In the genomic region with DNA sequence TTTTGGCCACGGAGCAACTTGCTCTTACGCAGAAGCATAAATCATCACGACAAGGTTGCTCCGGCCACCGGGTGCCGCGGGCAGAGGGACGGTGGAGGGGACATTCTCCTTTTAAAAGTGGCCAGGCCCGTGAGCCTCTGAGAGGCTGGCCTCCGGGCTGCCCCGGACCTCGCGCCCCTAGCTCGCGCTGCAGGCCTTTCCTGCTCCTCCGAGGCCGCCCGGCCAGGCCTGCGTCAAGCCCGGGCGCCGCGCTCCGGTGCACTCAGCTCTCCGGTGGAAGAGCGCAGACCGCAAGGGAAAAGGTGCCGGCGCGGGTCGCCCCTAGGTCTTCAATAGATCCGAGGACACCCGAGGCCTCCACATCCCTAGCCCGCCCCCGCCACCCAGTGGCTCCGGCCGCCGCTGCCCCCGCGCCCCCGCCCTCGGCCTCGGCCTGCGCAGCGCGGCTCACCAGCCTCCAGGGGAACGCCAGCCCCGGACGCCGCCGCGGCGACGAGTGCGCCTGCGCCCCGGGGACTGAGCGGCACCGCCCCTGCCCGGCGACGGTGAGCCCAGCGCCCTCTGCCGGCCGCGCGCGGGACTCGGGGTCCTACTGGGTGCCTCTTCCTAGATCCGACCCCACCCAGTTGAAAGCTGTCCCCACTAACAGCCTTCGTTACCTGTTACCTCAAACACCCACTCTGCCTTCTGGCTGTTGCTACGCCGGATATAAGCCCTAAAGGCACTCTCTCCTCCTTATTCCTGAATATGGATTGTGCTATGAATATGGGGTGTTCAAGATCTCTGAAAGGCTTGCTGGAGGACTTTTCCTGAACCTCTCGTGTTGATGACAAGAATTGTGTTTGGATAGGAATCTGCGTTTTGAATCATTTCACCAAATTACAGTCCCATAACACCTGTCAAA, we compare ENCODE assay signal across 1 cellular context.
A peak's percentile ranks its signal among the peaks of the same experiment; 100 is the strongest.
TF ChIP-seq lines count a peak whose summit lies in the region.

A gene (minus strand): TSS at position 500 of the 904 bp plus-strand sequence. CDS start 10,671 bp downstream, outside the sequence.

TF ChIP-seq in K562, 482 proteins besides CTCF, POLR2A, EP300 and RAD21 (continued from another document and continues in another):
- TF ChIP-seq TAF9B (IDR thresholded peaks at IDR 0.05; ENCODE audit: partially characterized antibody) (no peak), ZNF354B (CRISPR knock-in tag; IDR thresholded peaks at IDR 0.05) (no peak), PYGO2 (tag; IDR thresholded peaks at IDR 0.05) (no peak), SRSF3 (IDR thresholded peaks at IDR 0.05; ENCODE audit: insufficient read depth, low read length) (no peak), LARP7 (IDR thresholded peaks at IDR 0.05) (no peak), ZNF77 (CRISPR knock-in tag; IDR thresholded peaks at IDR 0.05) (no peak), CBX2 (IDR thresholded peaks at IDR 0.05; ENCODE audit: insufficient read depth, low read length, poor library complexity, severe bottlenecking) (no peak), HEY1 (CRISPR knock-in tag; IDR thresholded peaks at IDR 0.05; ENCODE audit: borderline replicate concordance) (no peak), ZNF644 (tag; IDR thresholded peaks at IDR 0.05; ENCODE audit: low read depth) (no peak), ADNP (tag; IDR thresholded peaks at IDR 0.05) (0 out of 2 replicates have a peak, but pooled peaks have one; percentile 45), ZNF431 (CRISPR knock-in tag; IDR thresholded peaks at IDR 0.05) (no peak), ZNF785 (CRISPR knock-in tag; IDR thresholded peaks at IDR 0.05) (no peak), ZNF696 (CRISPR knock-in tag; conservative IDR thresholded peaks at IDR 0.05) (no peak), ARNT (IDR thresholded peaks at IDR 0.05) (no peak), YBX1 (IDR thresholded peaks at IDR 0.05) (no peak), ZNF121 (CRISPR knock-in tag; conservative IDR thresholded peaks at IDR 0.05) (no peak), ZNF324 (CRISPR knock-in tag; IDR thresholded peaks at IDR 0.05) (no peak), ZNF586 (CRISPR knock-in tag; conservative IDR thresholded peaks at IDR 0.05) (no peak), CSDE1 (IDR thresholded peaks at IDR 0.05) (no peak), L3MBTL2 (IDR thresholded peaks at IDR 0.05) (peak; percentile 82), BACH1 (tag; IDR thresholded peaks at IDR 0.05) (no peak), CREB1 (IDR thresholded peaks at IDR 0.05) (no peak; the same call in 1 of the 2 replicates), CREB1 (CRISPR knock-in tag; IDR thresholded peaks at IDR 0.05) (no peak), SMC3 (conservative IDR thresholded peaks at IDR 0.05; ENCODE audit: insufficient read depth, low read depth, low read length) (peak; percentile 71), TEAD1 (CRISPR knock-in tag; IDR thresholded peaks at IDR 0.05) (no peak), SMARCA5 (IDR thresholded peaks at IDR 0.05) (no peak), BHLHE40 (IDR thresholded peaks at IDR 0.05; ENCODE audit: low read length) (no peak)
- TF ChIP-seq, protein P1, sequence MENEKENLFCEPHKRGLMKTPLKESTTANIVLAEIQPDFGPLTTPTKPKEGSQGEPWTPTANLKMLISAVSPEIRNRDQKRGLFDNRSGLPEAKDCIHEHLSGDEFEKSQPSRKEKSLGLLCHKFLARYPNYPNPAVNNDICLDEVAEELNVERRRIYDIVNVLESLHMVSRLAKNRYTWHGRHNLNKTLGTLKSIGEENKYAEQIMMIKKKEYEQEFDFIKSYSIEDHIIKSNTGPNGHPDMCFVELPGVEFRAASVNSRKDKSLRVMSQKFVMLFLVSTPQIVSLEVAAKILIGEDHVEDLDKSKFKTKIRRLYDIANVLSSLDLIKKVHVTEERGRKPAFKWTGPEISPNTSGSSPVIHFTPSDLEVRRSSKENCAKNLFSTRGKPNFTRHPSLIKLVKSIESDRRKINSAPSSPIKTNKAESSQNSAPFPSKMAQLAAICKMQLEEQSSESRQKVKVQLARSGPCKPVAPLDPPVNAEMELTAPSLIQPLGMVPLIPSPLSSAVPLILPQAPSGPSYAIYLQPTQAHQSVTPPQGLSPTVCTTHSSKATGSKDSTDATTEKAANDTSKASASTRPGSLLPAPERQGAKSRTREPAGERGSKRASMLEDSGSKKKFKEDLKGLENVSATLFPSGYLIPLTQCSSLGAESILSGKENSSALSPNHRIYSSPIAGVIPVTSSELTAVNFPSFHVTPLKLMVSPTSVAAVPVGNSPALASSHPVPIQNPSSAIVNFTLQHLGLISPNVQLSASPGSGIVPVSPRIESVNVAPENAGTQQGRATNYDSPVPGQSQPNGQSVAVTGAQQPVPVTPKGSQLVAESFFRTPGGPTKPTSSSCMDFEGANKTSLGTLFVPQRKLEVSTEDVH (IDR thresholded peaks at IDR 0.05; ENCODE audit: low read depth, partially characterized antibody) = no peak
- TF ChIP-seq, protein P2, sequence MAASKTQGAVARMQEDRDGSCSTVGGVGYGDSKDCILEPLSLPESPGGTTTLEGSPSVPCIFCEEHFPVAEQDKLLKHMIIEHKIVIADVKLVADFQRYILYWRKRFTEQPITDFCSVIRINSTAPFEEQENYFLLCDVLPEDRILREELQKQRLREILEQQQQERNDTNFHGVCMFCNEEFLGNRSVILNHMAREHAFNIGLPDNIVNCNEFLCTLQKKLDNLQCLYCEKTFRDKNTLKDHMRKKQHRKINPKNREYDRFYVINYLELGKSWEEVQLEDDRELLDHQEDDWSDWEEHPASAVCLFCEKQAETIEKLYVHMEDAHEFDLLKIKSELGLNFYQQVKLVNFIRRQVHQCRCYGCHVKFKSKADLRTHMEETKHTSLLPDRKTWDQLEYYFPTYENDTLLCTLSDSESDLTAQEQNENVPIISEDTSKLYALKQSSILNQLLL (CRISPR knock-in tag; IDR thresholded peaks at IDR 0.05; ENCODE audit: borderline replicate concordance) = no peak
- TF ChIP-seq, protein P3, sequence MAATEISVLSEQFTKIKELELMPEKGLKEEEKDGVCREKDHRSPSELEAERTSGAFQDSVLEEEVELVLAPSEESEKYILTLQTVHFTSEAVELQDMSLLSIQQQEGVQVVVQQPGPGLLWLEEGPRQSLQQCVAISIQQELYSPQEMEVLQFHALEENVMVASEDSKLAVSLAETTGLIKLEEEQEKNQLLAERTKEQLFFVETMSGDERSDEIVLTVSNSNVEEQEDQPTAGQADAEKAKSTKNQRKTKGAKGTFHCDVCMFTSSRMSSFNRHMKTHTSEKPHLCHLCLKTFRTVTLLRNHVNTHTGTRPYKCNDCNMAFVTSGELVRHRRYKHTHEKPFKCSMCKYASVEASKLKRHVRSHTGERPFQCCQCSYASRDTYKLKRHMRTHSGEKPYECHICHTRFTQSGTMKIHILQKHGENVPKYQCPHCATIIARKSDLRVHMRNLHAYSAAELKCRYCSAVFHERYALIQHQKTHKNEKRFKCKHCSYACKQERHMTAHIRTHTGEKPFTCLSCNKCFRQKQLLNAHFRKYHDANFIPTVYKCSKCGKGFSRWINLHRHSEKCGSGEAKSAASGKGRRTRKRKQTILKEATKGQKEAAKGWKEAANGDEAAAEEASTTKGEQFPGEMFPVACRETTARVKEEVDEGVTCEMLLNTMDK (IDR thresholded peaks at IDR 0.05; ENCODE audit: borderline replicate concordance, insufficient read depth, low read depth, low read length, poor library complexity, severe bottlenecking) = peak; percentile 89
- TF ChIP-seq, protein P4, sequence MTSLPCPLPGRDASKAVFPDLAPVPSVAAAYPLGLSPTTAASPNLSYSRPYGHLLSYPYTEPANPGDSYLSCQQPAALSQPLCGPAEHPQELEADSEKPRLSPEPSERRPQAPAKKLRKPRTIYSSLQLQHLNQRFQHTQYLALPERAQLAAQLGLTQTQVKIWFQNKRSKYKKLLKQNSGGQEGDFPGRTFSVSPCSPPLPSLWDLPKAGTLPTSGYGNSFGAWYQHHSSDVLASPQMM (CRISPR knock-in tag; IDR thresholded peaks at IDR 0.05) = no peak
- TF ChIP-seq, protein P5, sequence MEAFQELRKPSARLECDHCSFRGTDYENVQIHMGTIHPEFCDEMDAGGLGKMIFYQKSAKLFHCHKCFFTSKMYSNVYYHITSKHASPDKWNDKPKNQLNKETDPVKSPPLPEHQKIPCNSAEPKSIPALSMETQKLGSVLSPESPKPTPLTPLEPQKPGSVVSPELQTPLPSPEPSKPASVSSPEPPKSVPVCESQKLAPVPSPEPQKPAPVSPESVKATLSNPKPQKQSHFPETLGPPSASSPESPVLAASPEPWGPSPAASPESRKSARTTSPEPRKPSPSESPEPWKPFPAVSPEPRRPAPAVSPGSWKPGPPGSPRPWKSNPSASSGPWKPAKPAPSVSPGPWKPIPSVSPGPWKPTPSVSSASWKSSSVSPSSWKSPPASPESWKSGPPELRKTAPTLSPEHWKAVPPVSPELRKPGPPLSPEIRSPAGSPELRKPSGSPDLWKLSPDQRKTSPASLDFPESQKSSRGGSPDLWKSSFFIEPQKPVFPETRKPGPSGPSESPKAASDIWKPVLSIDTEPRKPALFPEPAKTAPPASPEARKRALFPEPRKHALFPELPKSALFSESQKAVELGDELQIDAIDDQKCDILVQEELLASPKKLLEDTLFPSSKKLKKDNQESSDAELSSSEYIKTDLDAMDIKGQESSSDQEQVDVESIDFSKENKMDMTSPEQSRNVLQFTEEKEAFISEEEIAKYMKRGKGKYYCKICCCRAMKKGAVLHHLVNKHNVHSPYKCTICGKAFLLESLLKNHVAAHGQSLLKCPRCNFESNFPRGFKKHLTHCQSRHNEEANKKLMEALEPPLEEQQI (IDR thresholded peaks at IDR 0.05) = no peak
- TF ChIP-seq, protein P6, sequence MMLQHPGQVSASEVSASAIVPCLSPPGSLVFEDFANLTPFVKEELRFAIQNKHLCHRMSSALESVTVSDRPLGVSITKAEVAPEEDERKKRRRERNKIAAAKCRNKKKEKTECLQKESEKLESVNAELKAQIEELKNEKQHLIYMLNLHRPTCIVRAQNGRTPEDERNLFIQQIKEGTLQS (IDR thresholded peaks at IDR 0.05) = no peak
- TF ChIP-seq, protein P6 (CRISPR knock-in tag; conservative IDR thresholded peaks at IDR 0.05) = no peak
- TF ChIP-seq, protein P7, sequence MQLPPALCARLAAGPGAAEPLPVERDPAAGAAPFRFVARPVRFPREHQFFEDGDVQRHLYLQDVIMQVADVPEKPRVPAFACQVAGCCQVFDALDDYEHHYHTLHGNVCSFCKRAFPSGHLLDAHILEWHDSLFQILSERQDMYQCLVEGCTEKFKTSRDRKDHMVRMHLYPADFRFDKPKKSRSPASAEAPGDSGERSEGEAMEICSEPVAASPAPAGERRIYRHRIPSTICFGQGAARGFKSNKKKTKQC (CRISPR knock-in tag; IDR thresholded peaks at IDR 0.05) = no peak
- TF ChIP-seq, protein P8, sequence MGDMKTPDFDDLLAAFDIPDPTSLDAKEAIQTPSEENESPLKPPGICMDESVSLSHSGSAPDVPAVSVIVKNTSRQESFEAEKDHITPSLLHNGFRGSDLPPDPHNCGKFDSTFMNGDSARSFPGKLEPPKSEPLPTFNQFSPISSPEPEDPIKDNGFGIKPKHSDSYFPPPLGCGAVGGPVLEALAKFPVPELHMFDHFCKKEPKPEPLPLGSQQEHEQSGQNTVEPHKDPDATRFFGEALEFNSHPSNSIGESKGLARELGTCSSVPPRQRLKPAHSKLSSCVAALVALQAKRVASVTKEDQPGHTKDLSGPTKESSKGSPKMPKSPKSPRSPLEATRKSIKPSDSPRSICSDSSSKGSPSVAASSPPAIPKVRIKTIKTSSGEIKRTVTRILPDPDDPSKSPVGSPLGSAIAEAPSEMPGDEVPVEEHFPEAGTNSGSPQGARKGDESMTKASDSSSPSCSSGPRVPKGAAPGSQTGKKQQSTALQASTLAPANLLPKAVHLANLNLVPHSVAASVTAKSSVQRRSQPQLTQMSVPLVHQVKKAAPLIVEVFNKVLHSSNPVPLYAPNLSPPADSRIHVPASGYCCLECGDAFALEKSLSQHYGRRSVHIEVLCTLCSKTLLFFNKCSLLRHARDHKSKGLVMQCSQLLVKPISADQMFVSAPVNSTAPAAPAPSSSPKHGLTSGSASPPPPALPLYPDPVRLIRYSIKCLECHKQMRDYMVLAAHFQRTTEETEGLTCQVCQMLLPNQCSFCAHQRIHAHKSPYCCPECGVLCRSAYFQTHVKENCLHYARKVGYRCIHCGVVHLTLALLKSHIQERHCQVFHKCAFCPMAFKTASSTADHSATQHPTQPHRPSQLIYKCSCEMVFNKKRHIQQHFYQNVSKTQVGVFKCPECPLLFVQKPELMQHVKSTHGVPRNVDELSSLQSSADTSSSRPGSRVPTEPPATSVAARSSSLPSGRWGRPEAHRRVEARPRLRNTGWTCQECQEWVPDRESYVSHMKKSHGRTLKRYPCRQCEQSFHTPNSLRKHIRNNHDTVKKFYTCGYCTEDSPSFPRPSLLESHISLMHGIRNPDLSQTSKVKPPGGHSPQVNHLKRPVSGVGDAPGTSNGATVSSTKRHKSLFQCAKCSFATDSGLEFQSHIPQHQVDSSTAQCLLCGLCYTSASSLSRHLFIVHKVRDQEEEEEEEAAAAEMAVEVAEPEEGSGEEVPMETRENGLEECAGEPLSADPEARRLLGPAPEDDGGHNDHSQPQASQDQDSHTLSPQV (IDR thresholded peaks at IDR 0.05) = peak; percentile 47; the same call in 1 of the 2 replicates
- TF ChIP-seq, protein P9, sequence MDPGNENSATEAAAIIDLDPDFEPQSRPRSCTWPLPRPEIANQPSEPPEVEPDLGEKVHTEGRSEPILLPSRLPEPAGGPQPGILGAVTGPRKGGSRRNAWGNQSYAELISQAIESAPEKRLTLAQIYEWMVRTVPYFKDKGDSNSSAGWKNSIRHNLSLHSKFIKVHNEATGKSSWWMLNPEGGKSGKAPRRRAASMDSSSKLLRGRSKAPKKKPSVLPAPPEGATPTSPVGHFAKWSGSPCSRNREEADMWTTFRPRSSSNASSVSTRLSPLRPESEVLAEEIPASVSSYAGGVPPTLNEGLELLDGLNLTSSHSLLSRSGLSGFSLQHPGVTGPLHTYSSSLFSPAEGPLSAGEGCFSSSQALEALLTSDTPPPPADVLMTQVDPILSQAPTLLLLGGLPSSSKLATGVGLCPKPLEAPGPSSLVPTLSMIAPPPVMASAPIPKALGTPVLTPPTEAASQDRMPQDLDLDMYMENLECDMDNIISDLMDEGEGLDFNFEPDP (CRISPR knock-in tag; IDR thresholded peaks at IDR 0.05) = no peak
